Comparison of ENCODE assay signal across 8 cellular contexts in genomic region chr7:134766779-134767566, GRCh38. TPM values are rescaled to one million over a fixed set of nuclear protein-coding genes. Genes with fewer than 3 reads are reported as not detected.
DNase-seq lines count a peak whose midpoint lies in the region; ATAC-seq and TF ChIP-seq lines count a peak whose summit lies in the region.

No MANE protein-coding gene starts in this region.

- H3K27ac ChIP-seq in fibroblast of lung (ENCODE audit: insufficient read depth, low read length) (peak overlapping the region; percentile 74), temporal lobe (ENCODE audit: low read depth, low read length) (peak overlapping the region; percentile 64)

- H3K4me3 ChIP-seq in fibroblast of lung (replicated peaks in 1 of 4; ENCODE audit: control extremely low read depth in 1 of 4, insufficient read depth in 1 of 4, low read depth in 3 of 4, low read length in 4 of 4), result no peak overlapping the region

- TF ChIP-seq CTCF in fibroblast of lung (conservative IDR thresholded peaks at IDR 0.05 in 1 of 2, IDR thresholded peaks at IDR 0.05 in 1 of 2; ENCODE audit: low read depth in 1 of 2, low read length in 2 of 2), result no peak

- H4K20me1 ChIP-seq in fibroblast of lung (ENCODE audit: control insufficient read depth, extremely low read depth, insufficient read depth, low read length), result no peaks in the 10 kb centered on the region

- DNase-seq in fibroblast of lung (ENCODE audit: low read depth in 2 of 2), result peak; percentile 56 to 75
- DNase-seq in foreskin melanocyte, result no peak
- DNase-seq in SKM-1 (lab: John Stamatoyannopoulos, UW; ENCODE audit: unreplicated experiment), result no peak
- no peak for DNase-seq in stimulated activated CD4-positive, alpha-beta T cell treated with anti-CD3 and anti-CD28 coated beads, Interleukin-2, amount 100 ng/mL, for 24 hours
- no peak for DNase-seq in HUDEP-2 (lab: John Stamatoyannopoulos, UW; ENCODE audit: unreplicated experiment in 76 of 76)

- no peaks in the 10 kb centered on the region for H3K9me3 ChIP-seq in fibroblast of lung (ENCODE audit: control insufficient read depth, insufficient read depth, low read depth, low read length)

- peak overlapping the region; percentile 75 for H2AFZ ChIP-seq in fibroblast of lung (ENCODE audit: low read length)

- no peaks in the 10 kb centered on the region for H3K79me2 ChIP-seq in fibroblast of lung (ENCODE audit: control insufficient read depth, insufficient read depth, low read length)

- H3K4me1 ChIP-seq in fibroblast of lung (ENCODE audit: control insufficient read depth, extremely low read depth, insufficient read depth, low read length), result peaks cover 22% of the 10 kb centered on the region

- H3K4me2 ChIP-seq in fibroblast of lung (ENCODE audit: extremely low read depth, insufficient read depth, low read length), result peak overlapping the region; percentile 21

- peak; percentile 79 for ATAC-seq in GM19372 (IDR thresholded peaks at IDR 0.05; ENCODE audit: low read depth, unreplicated experiment)
- peak; percentile 92 for ATAC-seq in HG03139 (IDR thresholded peaks at IDR 0.05; ENCODE audit: unreplicated experiment)

- peak overlapping the region; percentile 28 for H3K9ac ChIP-seq in fibroblast of lung (ENCODE audit: insufficient read depth, low read length)

- H3K36me3 ChIP-seq in fibroblast of lung (ENCODE audit: control insufficient read depth, insufficient read depth, low read length), result no peaks in the 10 kb centered on the region

- H3K27me3 ChIP-seq in fibroblast of lung (ENCODE audit: control insufficient read depth, insufficient read depth, low read length), result no peaks in the 10 kb centered on the region

RNA-seq across cellular contexts. Expression of gene CALD1, which starts 12.5 kb away (rescaled TPM):
- total RNA-seq in fibroblast of lung (299 and 343 TPM in 2 replicates), temporal lobe (27.5 TPM)
- 377 and 1,187 TPM in 2 replicates for polyA plus RNA-seq in fibroblast of lung
- polyA plus RNA-seq in fibroblast of lung (2012), result 287 and 889 TPM in 2 replicates
- 97.5 and 238 TPM in 2 replicates for polyA minus RNA-seq in fibroblast of lung (ENCODE audit: low replicate concordance)

Comparison
In these comparisons a context has a peak if more than half of its experiments do, and no peak if none do; other contexts are left out.
1. DNase-seq: peak in fibroblast of lung (2 of 2); none in foreskin melanocyte (single experiment), SKM-1 (single experiment), stimulated activated CD4-positive, alpha-beta T cell treated with anti-CD3 and anti-CD28 coated beads, Interleukin-2, amount 100 ng/mL, for 24 hours (0 of 2) and HUDEP-2 (0 of 76).
2. RNA of gene CALD1, which starts 12.5 kb away (total RNA-seq): 299 to 343 TPM in fibroblast of lung; 27.5 TPM in temporal lobe (single experiment); every median in the first group is over 10 times any median in the second.